In genomic region chr2:159088906-159089305, GRCh38 we compare ENCODE assay signal across 2 cellular contexts.
TF ChIP-seq lines count a peak whose summit lies in the region.

No MANE protein-coding gene starts in this region.

TF ChIP-seq in SK-N-SH, 30 proteins besides CTCF, POLR2A, EP300 and RAD21 (continued from another document):
- TF ChIP-seq, protein P1, sequence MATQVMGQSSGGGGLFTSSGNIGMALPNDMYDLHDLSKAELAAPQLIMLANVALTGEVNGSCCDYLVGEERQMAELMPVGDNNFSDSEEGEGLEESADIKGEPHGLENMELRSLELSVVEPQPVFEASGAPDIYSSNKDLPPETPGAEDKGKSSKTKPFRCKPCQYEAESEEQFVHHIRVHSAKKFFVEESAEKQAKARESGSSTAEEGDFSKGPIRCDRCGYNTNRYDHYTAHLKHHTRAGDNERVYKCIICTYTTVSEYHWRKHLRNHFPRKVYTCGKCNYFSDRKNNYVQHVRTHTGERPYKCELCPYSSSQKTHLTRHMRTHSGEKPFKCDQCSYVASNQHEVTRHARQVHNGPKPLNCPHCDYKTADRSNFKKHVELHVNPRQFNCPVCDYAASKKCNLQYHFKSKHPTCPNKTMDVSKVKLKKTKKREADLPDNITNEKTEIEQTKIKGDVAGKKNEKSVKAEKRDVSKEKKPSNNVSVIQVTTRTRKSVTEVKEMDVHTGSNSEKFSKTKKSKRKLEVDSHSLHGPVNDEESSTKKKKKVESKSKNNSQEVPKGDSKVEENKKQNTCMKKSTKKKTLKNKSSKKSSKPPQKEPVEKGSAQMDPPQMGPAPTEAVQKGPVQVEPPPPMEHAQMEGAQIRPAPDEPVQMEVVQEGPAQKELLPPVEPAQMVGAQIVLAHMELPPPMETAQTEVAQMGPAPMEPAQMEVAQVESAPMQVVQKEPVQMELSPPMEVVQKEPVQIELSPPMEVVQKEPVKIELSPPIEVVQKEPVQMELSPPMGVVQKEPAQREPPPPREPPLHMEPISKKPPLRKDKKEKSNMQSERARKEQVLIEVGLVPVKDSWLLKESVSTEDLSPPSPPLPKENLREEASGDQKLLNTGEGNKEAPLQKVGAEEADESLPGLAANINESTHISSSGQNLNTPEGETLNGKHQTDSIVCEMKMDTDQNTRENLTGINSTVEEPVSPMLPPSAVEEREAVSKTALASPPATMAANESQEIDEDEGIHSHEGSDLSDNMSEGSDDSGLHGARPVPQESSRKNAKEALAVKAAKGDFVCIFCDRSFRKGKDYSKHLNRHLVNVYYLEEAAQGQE (IDR thresholded peaks at IDR 0.05; ENCODE audit: low read depth, low read length) = no peak
- TF ChIP-seq RXRA (IDR thresholded peaks at IDR 0.05; ENCODE audit: borderline replicate concordance, low read depth) (no peak), MEF2A (IDR thresholded peaks at IDR 0.05; ENCODE audit: borderline replicate concordance, low read depth) (no peak), MXI1 (IDR thresholded peaks at IDR 0.05; ENCODE audit: low read depth, low read length) (no peak), FOXM1 (IDR thresholded peaks at IDR 0.05; ENCODE audit: low read depth) (no peak), JUND (IDR thresholded peaks at IDR 0.05) (no peak), SIN3A (IDR thresholded peaks at IDR 0.05; ENCODE audit: borderline replicate concordance, low read depth, low read length) (no peak), USF2 (IDR thresholded peaks at IDR 0.05; ENCODE audit: borderline replicate concordance, low read depth, low read length) (no peak), NRF1 (IDR thresholded peaks at IDR 0.05; ENCODE audit: low read depth, low read length) (no peak), SMC3 (IDR thresholded peaks at IDR 0.05; ENCODE audit: low read depth, low read length) (no peak)

TF ChIP-seq in SK-N-SH treated with all-trans-retinoic acid at 6 μM for 48 hours, 23 proteins besides CTCF, POLR2A, EP300 and RAD21 (continued from another document):
- no peak for TF ChIP-seq CREB5 (CRISPR knock-in tag; IDR thresholded peaks at IDR 0.05; ENCODE audit: low read depth)
- no peak for TF ChIP-seq ZC3H10 (CRISPR knock-in tag; IDR thresholded peaks at IDR 0.05)
- no peak for TF ChIP-seq ZFP3 (CRISPR knock-in tag; IDR thresholded peaks at IDR 0.05)
- no peak for TF ChIP-seq ZFP30 (CRISPR knock-in tag; IDR thresholded peaks at IDR 0.05)
- no peak for TF ChIP-seq SNAI2 (CRISPR knock-in tag; IDR thresholded peaks at IDR 0.05)
- TF ChIP-seq ZNF565 (CRISPR knock-in tag; conservative IDR thresholded peaks at IDR 0.05; ENCODE audit: low read depth) = no peak
- no peak for TF ChIP-seq ARNTL (CRISPR knock-in tag; IDR thresholded peaks at IDR 0.05; ENCODE audit: borderline replicate concordance, low read depth)
- no peak for TF ChIP-seq TOX (CRISPR knock-in tag; IDR thresholded peaks at IDR 0.05; ENCODE audit: borderline replicate concordance)
- no peak for TF ChIP-seq TCF4 (CRISPR knock-in tag; IDR thresholded peaks at IDR 0.05; ENCODE audit: borderline replicate concordance)
- TF ChIP-seq ESRRG (CRISPR knock-in tag; IDR thresholded peaks at IDR 0.05) = no peak
- no peak for TF ChIP-seq ZNF70 (CRISPR knock-in tag; IDR thresholded peaks at IDR 0.05)
- no peak for TF ChIP-seq CSDC2 (CRISPR knock-in tag; IDR thresholded peaks at IDR 0.05)
- no peak for TF ChIP-seq TSHZ2 (CRISPR knock-in tag; IDR thresholded peaks at IDR 0.05)
